14 cellular contexts compared by ENCODE assay signal in the genomic region with DNA sequence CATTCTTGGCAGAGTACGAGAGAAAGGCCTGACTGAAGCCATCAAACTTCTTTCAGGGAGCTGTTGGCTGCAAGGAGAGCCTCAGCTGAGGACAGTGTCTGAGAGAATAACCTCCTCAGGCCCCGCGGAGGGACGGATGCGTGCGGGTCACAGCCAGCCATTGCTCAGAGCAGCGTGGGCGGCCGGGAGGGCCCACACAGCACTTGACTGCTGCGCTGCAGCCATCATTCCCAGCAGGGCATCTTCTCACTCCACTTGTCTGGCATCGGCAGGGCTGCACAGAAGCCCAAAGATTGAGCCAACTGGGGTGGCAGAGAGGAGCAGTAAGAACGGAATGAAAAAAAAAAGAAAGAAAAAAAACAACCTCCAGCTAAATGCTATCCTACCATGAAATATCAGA.
"Had no signal": no experiment of that assay in that cellular context is flagged by ENCODE, and none has a peak within 500 bp of the region (broad histone marks: within the 10 kb centered on the region; RNA-seq: fewer than 3 reads in every experiment).

No MANE protein-coding gene starts in this region.

- H3K36me3 ChIP-seq: brain microvascular endothelial cell, gastrocnemius medialis, stomach had no signal

- H3K27me3 ChIP-seq: brain microvascular endothelial cell, gastrocnemius medialis, hepatocyte, stomach had no signal

- DNase-seq: activated CD4-positive, alpha-beta T cell treated with anti-CD3 and anti-CD28 coated beads, Interleukin-2, amount 50 U/mL, for 4 hours; activated CD4-positive, CD25-positive, alpha-beta regulatory T cell treated with anti-CD3 and anti-CD28 coated beads, Interleukin-2, amount 50 U/mL, for 72 hours; activated naive CD8-positive, alpha-beta T cell treated with anti-CD3 and anti-CD28 coated beads for 36 hours; activated T-cell treated with anti-CD3 and anti-CD28 coated beads, Interleukin-2, amount 50 U/mL, for 4 hours; amygdala; brain microvascular endothelial cell; cerebellar nuclear complex; effector memory CD8-positive, alpha-beta T cell; gastrocnemius medialis; stimulated activated CD4-positive, alpha-beta T cell treated with anti-CD3 and anti-CD28 coated beads, Interleukin-2, amount 100 ng/mL, for 24 hours; stomach; T-helper 1 cell had no signal

- H3K4me3 ChIP-seq: gastrocnemius medialis, hepatocyte, stomach had no signal

- H3K9me3 ChIP-seq: gastrocnemius medialis, stomach had no signal

- H3K27ac ChIP-seq: brain microvascular endothelial cell, epithelial cell of prostate, gastrocnemius medialis, hepatocyte had no signal
